8 cellular contexts compared by ENCODE assay signal in the genomic region with DNA sequence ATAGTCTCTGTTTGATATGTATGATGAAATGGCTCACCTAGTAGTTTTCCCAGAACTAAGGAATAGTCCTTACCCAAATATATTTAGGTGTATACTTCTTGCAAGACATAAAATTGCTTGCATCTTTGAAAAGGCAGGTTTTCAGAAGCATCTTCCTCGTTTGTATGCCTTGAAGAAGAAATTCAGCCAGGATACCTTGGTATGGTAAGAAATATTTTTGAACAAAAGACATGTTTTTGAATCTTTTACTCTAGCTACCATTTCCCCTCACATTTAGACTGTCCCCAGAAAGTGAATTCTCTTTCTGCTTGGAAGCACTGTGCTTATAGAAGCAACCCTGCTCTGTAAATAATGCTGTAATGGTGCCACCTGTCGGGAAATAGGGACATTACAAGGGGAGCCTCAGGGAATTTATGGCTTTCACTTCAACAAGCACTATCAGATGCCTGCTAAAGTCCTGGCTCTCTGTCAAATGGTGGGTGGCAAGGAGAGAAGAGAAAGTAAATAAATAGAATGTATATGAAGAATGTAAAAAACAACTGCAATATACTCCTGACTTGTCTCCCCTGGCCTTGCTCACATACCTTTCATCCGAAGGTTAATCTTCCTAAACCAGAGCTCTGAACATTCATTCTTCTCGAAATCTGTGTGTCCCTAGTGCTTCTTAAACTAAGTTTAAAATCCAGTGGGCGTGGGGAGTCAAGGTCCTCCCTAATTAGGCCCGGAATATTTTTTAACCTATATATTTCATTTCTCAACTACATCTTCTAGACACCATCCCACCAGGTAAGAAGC. TPM values are rescaled to one million over a fixed set of nuclear protein-coding genes. Genes with fewer than 3 reads are reported as not detected.
DNase-seq lines count a peak whose midpoint lies in the region; ATAC-seq and TF ChIP-seq lines count a peak whose summit lies in the region.

No MANE protein-coding gene starts in this region.

- peak overlapping the region in 1 of 7 donors; percentile 5 for H3K4me3 Mint-ChIP-seq in CD8-positive, alpha-beta memory T cell

- H3K36me3 ChIP-seq in CD8-positive, alpha-beta memory T cell (ENCODE audit: insufficient read depth, low read length): no peaks in the 10 kb centered on the region
- H3K36me3 ChIP-seq in spleen: no peaks in the 10 kb centered on the region

- H3K9me3 ChIP-seq in CD8-positive, alpha-beta memory T cell (ENCODE audit: low read length): no peaks in the 10 kb centered on the region
- H3K9me3 ChIP-seq in spleen: no peaks in the 10 kb centered on the region

- H3K36me3 Mint-ChIP-seq in CD8-positive, alpha-beta memory T cell: no peaks in the 10 kb centered on the region

- no peak overlapping the region for H3K4me3 ChIP-seq in CD8-positive, alpha-beta memory T cell (ENCODE audit: low read length)
- no peak overlapping the region for H3K4me3 ChIP-seq in spleen

- CTCF ChIA-PET in CD8-positive, alpha-beta memory T cell (lab: Charles Lee): interaction anchor here (0.7 to 5.5 kb wide), 10 partner anchors 9 to 538 kb away, joined by 3 to 39 read pairs (median 3); a partner anchor contains a TSS

- peaks cover 7% of the 10 kb centered on the region for H3K27me3 ChIP-seq in CD8-positive, alpha-beta memory T cell (ENCODE audit: insufficient read depth, low read length, poor library complexity, severe bottlenecking)
- peaks cover 0 to 15% (median 7%) of the 10 kb centered on the region in 7 donors for H3K27me3 ChIP-seq in spleen (replicated peaks in 1 of 7)

- H3K4me1 ChIP-seq in CD8-positive, alpha-beta memory T cell (ENCODE audit: insufficient read depth, low read length): peaks cover under 1% of the 10 kb centered on the region
- H3K4me1 ChIP-seq in spleen: peaks cover 0 to 33% (median 12%) of the 10 kb centered on the region in 6 donors

- peak; percentile 49 to 74 (median 52) for DNase-seq in CD8-positive, alpha-beta memory T cell
- DNase-seq in NCI-H128 (lab: John Stamatoyannopoulos, UW; ENCODE audit: unreplicated experiment) (peak; percentile 69), T1000 (lab: John Stamatoyannopoulos, UW) (peak; percentile 68), astrocyte of the hippocampus (ENCODE audit: low read depth, low spot score) (peak; percentile 82), hypothalamus (lab: John Stamatoyannopoulos, UW) (peak in 35 of 51 donors; percentile 7 to 81 (median 45)), spleen (no peak)

- peak; percentile 67 to 91 (median 85) for TF ChIP-seq CTCF in spleen (IDR thresholded peaks at IDR 0.05 in 8 of 11, conservative IDR thresholded peaks at IDR 0.05 in 3 of 11)

- H3K27ac Mint-ChIP-seq in CD8-positive, alpha-beta memory T cell: no peak overlapping the region

- WGBS in spleen, 5 donors: 46 to 56% (median 47%) methylated on average over 6 of the region's 6 CpGs

- no peaks in the 10 kb centered on the region for H3K9me3 Mint-ChIP-seq in CD8-positive, alpha-beta memory T cell

- no peak for TF ChIP-seq POLR2A in spleen (IDR thresholded peaks at IDR 0.05)

- ATAC-seq in GM21447 (IDR thresholded peaks at IDR 0.05; ENCODE audit: unreplicated experiment) (peak; percentile 69), GM21737 (IDR thresholded peaks at IDR 0.05; ENCODE audit: unreplicated experiment) (no peak)

- peaks cover 31 to 53% of the 10 kb centered on the region in 2 donors for H3K27me3 Mint-ChIP-seq in CD8-positive, alpha-beta memory T cell

- POLR2A ChIA-PET in CD8-positive, alpha-beta memory T cell (lab: Charles Lee): no interaction called here

- H3K4me1 Mint-ChIP-seq in CD8-positive, alpha-beta memory T cell: peaks cover 0 to 3% (median 0%) of the 10 kb centered on the region in 3 donors

- intact Hi-C loops in spleen (cut with DNase I; ENCODE audit: low total_unique reads): loop anchor here (10.0 kb wide), 1 partner anchor 265 kb away; no protein-coding TSS in a partner anchor

- no peak overlapping the region for H3K27ac ChIP-seq in CD8-positive, alpha-beta memory T cell (ENCODE audit: low read depth, low read length)
- no peak overlapping the region for H3K27ac ChIP-seq in spleen

RNA-seq across cellular contexts. Expression of a gene that starts 6.1 kb away (rescaled TPM):
- total RNA-seq in CD8-positive, alpha-beta memory T cell: under 1 TPM; 0.72 to 0.97 TPM
- 0.91 TPM for polyA plus RNA-seq in CD8-positive, alpha-beta memory T cell
- 1 to 10 TPM in 4 of 7 donors, under 1 TPM in 3; 0.73 to 1.7 (median 1.1) TPM for total RNA-seq in spleen
- under 1 TPM; 0.45 to 0.59 (median 0.52) TPM for polyA plus RNA-seq in spleen

RNA-seq across cellular contexts. Expression of a gene that starts 13.6 kb away (rescaled TPM):
- not detected for total RNA-seq in CD8-positive, alpha-beta memory T cell
- not detected for polyA plus RNA-seq in CD8-positive, alpha-beta memory T cell
- total RNA-seq in spleen: not detected
- polyA plus RNA-seq in spleen: not detected

RNA-seq across cellular contexts. Expression of a gene that starts 32.2 kb away (rescaled TPM):
- 10 to 100 TPM; 32.5 to 38.1 TPM for total RNA-seq in CD8-positive, alpha-beta memory T cell
- polyA plus RNA-seq in CD8-positive, alpha-beta memory T cell: 81.8 TPM
- 10 to 100 TPM; 34.7 to 48.8 (median 40.2) TPM for total RNA-seq in spleen
- polyA plus RNA-seq in spleen: 10 to 100 TPM; 15.7 to 19.4 (median 17.1) TPM
